Comparison of ENCODE assay signal across 2 cellular contexts in genomic region chr3:38459499-38460048, GRCh38.
TF ChIP-seq lines count a peak whose summit lies in the region.

No MANE protein-coding gene starts in this region.

TF ChIP-seq in liver, 16 proteins besides CTCF, POLR2A, EP300 and RAD21:
- TF ChIP-seq RXRA (IDR thresholded peaks at IDR 0.05): no peak
- TF ChIP-seq FOXA1 (IDR thresholded peaks at IDR 0.05): no peak
- TF ChIP-seq FOXA2 (IDR thresholded peaks at IDR 0.05): no peak
- no peak for TF ChIP-seq EGR1 (IDR thresholded peaks at IDR 0.05; ENCODE audit: low read depth in 2 of 2)
- no peak for TF ChIP-seq GABPA (IDR thresholded peaks at IDR 0.05 in 1 of 2, conservative IDR thresholded peaks at IDR 0.05 in 1 of 2)

TF ChIP-seq in HepG2, 621 proteins besides CTCF, POLR2A, EP300 and RAD21:
- TF ChIP-seq ZNF296 (CRISPR knock-in tag; conservative IDR thresholded peaks at IDR 0.05) (no peak), HDAC2 (CRISPR knock-in tag; IDR thresholded peaks at IDR 0.05) (no peak)
